ENCODE assay signal across 13 cellular contexts in the genomic region with DNA sequence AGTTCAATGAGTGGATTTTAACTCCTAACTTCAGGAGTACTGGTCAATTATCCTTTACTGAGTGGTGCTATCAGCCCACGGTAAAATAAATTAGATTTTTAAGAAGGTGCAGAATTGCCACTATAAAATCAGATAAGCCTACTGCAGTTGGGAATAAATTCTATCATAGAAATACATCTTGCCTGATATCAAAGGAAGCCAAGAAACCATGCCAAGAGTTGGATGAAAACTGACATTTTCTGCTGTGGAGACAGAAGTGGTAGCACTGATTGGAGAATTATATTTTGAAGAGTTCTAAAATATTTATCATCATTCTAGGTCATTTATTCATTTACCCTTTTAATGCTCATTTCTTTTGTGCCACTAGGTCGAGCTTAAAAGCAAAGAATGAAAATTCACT.
"Had no signal": no experiment of that assay in that cellular context is flagged by ENCODE, and none has a peak within 500 bp of the region (broad histone marks: within the 10 kb centered on the region; RNA-seq: fewer than 3 reads in every experiment).

No MANE protein-coding gene starts in this region.

- H3K27ac ChIP-seq: SJSA1, SK-N-MC had no signal

- DNase-seq: KBM-7; MV-4-11; NCI-H1048; NCI-H1694 treated with DMSO at 0.1 percent for 48 hours; NCI-H1930; NCI-H2107; NCI-H526 treated with DMSO at 0.1 percent for 48 hours; NK-92 treated with Interleukin-12 subunit alpha and Interleukin-12 subunit beta, amount 100 ng/mL, for 24 hours; Right ventricle myocardium superior; RPMI8226; SIG-M5 had no signal
